19 cellular contexts compared by ENCODE assay signal in genomic region chr2:157319795-157320194, GRCh38. TPM values are rescaled to one million over a fixed set of nuclear protein-coding genes. Genes with fewer than 3 reads are reported as not detected.
DNase-seq lines count a peak whose midpoint lies in the region; TF ChIP-seq lines count a peak whose summit lies in the region.
"Had no signal": no experiment of that assay in that cellular context is flagged by ENCODE, and none has a peak within 500 bp of the region (broad histone marks: within the 10 kb centered on the region; RNA-seq: fewer than 3 reads in every experiment).

No MANE protein-coding gene starts in this region.

- DNase-seq in dorsolateral prefrontal cortex (no peak), pons (ENCODE audit: low spot score) (peak; percentile 89), OCI-M1 (lab: John Stamatoyannopoulos, UW) (no peak), NCI-H2029 treated with DMSO at 0.1 percent for 48 hours (lab: John Stamatoyannopoulos, UW) (no peak), DMS 273 treated with DMSO at 0.1 percent for 48 hours (lab: John Stamatoyannopoulos, UW) (no peak)
- no peak for DNase-seq in activated CD4-positive, alpha-beta T cell treated with anti-CD3 and anti-CD28 coated beads, Interleukin-2, amount 10 ng/mL, durations not matched to agents 7 days and 5 days
- DNase-seq: ACHN; BE2C; C1 segment of cervical spinal cord; Caco-2; CD4-positive, CD25-positive, alpha-beta regulatory T cell; DMS153; DMS79; GDM1; GM23248; HFFc6 had no signal

- H3K36me3 Mint-ChIP-seq in activated CD4-positive, alpha-beta T cell treated with anti-CD3 and anti-CD28 coated beads, Interleukin-2, amount 10 ng/mL, durations not matched to agents 7 days and 5 days (ENCODE audit: low read depth) = peaks cover 36% of the 10 kb centered on the region

- H3K27me3 ChIP-seq in dorsolateral prefrontal cortex = no peaks in the 10 kb centered on the region
- H3K27me3 ChIP-seq in layer of hippocampus (ENCODE audit: control insufficient read depth, insufficient read depth, low read length) = no peaks in the 10 kb centered on the region
- H3K27me3 ChIP-seq: BE2C had no signal

- peaks cover 12% of the 10 kb centered on the region for H3K9me3 Mint-ChIP-seq in activated CD4-positive, alpha-beta T cell treated with anti-CD3 and anti-CD28 coated beads, Interleukin-2, amount 10 ng/mL, durations not matched to agents 7 days and 5 days
- H3K9me3 Mint-ChIP-seq: HFFc6 had no signal

- intact Hi-C loops in dorsolateral prefrontal cortex (cut with DNase I) = loop anchor here in 1 of 2 donors (10.0 kb wide), 2 partner anchors 175 to 275 kb away; no protein-coding TSS in a partner anchor

- H3K27ac ChIP-seq in dorsolateral prefrontal cortex (peak overlapping the region in 58 of 59 donors; percentile 26 to 99 (median 94)), layer of hippocampus (ENCODE audit: low read depth, low read length) (peak overlapping the region; percentile 86), temporal lobe (ENCODE audit: low read depth, low read length) (peak overlapping the region; percentile 96)
- H3K27ac ChIP-seq: GM23248, HL-60 had no signal

- H3K4me3 ChIP-seq in dorsolateral prefrontal cortex = peak overlapping the region in 55 of 59 donors; percentile 6 to 79 (median 58)
- H3K4me3 ChIP-seq: GM23248 had no signal

- CTCF ChIA-PET in activated CD4-positive, alpha-beta T cell treated with anti-CD3 and anti-CD28 coated beads, Interleukin-2, amount 10 ng/mL, durations not matched to agents 7 days and 5 days (lab: Charles Lee) = interaction anchor here (1.2 to 1.5 kb wide), 2 partner anchors 7 to 10 kb away, joined by 3 to 9 read pairs; no protein-coding TSS in a partner anchor

- no peak overlapping the region for H3K4me3 Mint-ChIP-seq in activated CD4-positive, alpha-beta T cell treated with anti-CD3 and anti-CD28 coated beads, Interleukin-2, amount 10 ng/mL, durations not matched to agents 7 days and 5 days
- H3K4me3 Mint-ChIP-seq: CD4-positive, CD25-positive, alpha-beta regulatory T cell; HFFc6 had no signal

- peaks cover 19% of the 10 kb centered on the region for H3K4me1 Mint-ChIP-seq in activated CD4-positive, alpha-beta T cell treated with anti-CD3 and anti-CD28 coated beads, Interleukin-2, amount 10 ng/mL, durations not matched to agents 7 days and 5 days
- H3K4me1 Mint-ChIP-seq: CD4-positive, CD25-positive, alpha-beta regulatory T cell had no signal

- TF ChIP-seq CTCF in dorsolateral prefrontal cortex (IDR thresholded peaks at IDR 0.05 in 54 of 56, conservative IDR thresholded peaks at IDR 0.05 in 2 of 56; ENCODE audit: low read depth in 1 of 56, partially characterized antibody in 56 of 56) = peak in 1 of 56 donors; percentile 11

- no peak overlapping the region for H3K27ac Mint-ChIP-seq in activated CD4-positive, alpha-beta T cell treated with anti-CD3 and anti-CD28 coated beads, Interleukin-2, amount 10 ng/mL, durations not matched to agents 7 days and 5 days
- H3K27ac Mint-ChIP-seq: CD4-positive, CD25-positive, alpha-beta regulatory T cell; HFFc6 had no signal

- no peaks in the 10 kb centered on the region for H3K27me3 Mint-ChIP-seq in activated CD4-positive, alpha-beta T cell treated with anti-CD3 and anti-CD28 coated beads, Interleukin-2, amount 10 ng/mL, durations not matched to agents 7 days and 5 days
- H3K27me3 Mint-ChIP-seq: CD4-positive, CD25-positive, alpha-beta regulatory T cell had no signal

- POLR2A ChIA-PET in activated CD4-positive, alpha-beta T cell treated with anti-CD3 and anti-CD28 coated beads, Interleukin-2, amount 10 ng/mL, durations not matched to agents 7 days and 5 days (lab: Charles Lee) = no interaction called here

RNA-seq across cellular contexts. Expression of gene ERMN, which starts 5.8 kb away (rescaled TPM):
- total RNA-seq in dorsolateral prefrontal cortex = 100 to 1,000 TPM in 97 of 120 experiments, 10 to 100 TPM in 23; 40.3 to 874 (median 194) TPM
- total RNA-seq in temporal lobe = under 0.01 TPM
- total RNA-seq in activated CD4-positive, alpha-beta T cell treated with anti-CD3 and anti-CD28 coated beads, Interleukin-2, amount 10 ng/mL, durations not matched to agents 7 days and 5 days = 1 to 10 TPM; 2.7 to 3.5 TPM
- total RNA-seq: GM23248, HFFc6 had no signal

Comparison
In these comparisons a context has a peak if more than half of its experiments do, and no peak if none do; other contexts are left out.
1. RNA of gene ERMN, which starts 5.8 kb away (total RNA-seq): 40.3 to 874 TPM in dorsolateral prefrontal cortex; 2.7 to 3.5 TPM in activated CD4-positive, alpha-beta T cell treated with anti-CD3 and anti-CD28 coated beads, Interleukin-2, amount 10 ng/mL, durations not matched to agents 7 days and 5 days and under 0.01 TPM in temporal lobe (single experiment); every median in the first group is over 4 times any median in the second.
2. Peak in every context shown above with its lines, with median percentiles within 50 percentile points of each other: H3K27ac ChIP-seq.